Comparison of ENCODE assay signal across 25 cellular contexts in the genomic region with DNA sequence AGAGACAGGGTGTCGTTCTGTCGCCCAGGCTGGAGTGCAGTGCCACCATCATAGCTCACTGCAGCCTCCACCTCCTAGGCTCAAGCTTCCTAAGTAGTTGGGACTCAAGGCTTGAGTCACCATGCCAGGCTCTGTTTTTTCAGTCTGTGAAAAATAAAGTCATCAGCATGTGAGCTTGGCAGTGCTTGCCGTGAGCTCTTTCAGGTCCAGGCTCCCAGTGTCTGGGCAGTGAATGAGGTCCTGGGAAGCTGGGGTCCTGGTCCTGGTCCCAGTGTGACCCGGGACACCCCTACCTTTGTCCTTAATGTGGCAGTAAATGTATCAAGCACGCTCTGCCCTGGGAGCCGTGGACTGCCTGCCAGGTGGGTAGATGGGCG. TPM values are rescaled to one million over a fixed set of nuclear protein-coding genes. Genes with fewer than 3 reads are reported as not detected.
"Had no signal": no experiment of that assay in that cellular context is flagged by ENCODE, and none has a peak within 500 bp of the region (broad histone marks: within the 10 kb centered on the region; RNA-seq: fewer than 3 reads in every experiment).

No MANE protein-coding gene starts in this region.

- DNase-seq: activated B cell treated with CpG ODN at 0.5 μM for 24 hours; activated CD4-positive, alpha-beta T cell treated with anti-CD3 and anti-CD28 coated beads for 36 hours; activated CD4-positive, alpha-beta T cell treated with anti-CD3 and anti-CD28 coated beads, Interleukin-2, amount 50 U/mL, for 4 hours; activated CD8-positive, alpha-beta memory T cell treated with anti-CD3 and anti-CD28 coated beads, Interleukin-2, amount 50 U/mL, for 48 hours; activated naive CD4-positive, alpha-beta T cell treated with Interleukin-2 at 50 U/mL for 16 hours; activated T-cell treated with anti-CD3 and anti-CD28 coated beads, Interleukin-2, amount 50 U/mL, for 4 hours; colonic mucosa; endodermal cell; esophagus squamous epithelium; heart left ventricle; left cardiac atrium; mesendoderm; mucosa of descending colon; naive B cell; stimulated activated CD4-positive, alpha-beta T cell treated with anti-CD3 and anti-CD28 coated beads, Interleukin-4, amount 100 ng/mL, for 24 hours; stimulated activated naive CD4-positive, alpha-beta T cell treated with Interleukin-2 at 50 U/mL for 16 hours; T1000; tibial artery had no signal

- H3K4me1 ChIP-seq: colonic mucosa, tibial artery had no signal

- H3K27ac Mint-ChIP-seq: activated B cell treated with CpG ODN at 0.5 μM for 24 hours; activated CD4-positive, alpha-beta T cell treated with anti-CD3 and anti-CD28 coated beads for 36 hours; activated T-helper 2 cell treated with anti-CD3 and anti-CD28 coated beads, Interferon-gamma antibody, Interleukin-2, Interleukin-4, amounts not matched to agents 10 μg/mL and 5 μg/mL and 100 μg/mL, durations not matched to agents 14 hours and 24 hours and 36 hours; endodermal cell; progenitor cell of endocrine pancreas had no signal

- H3K36me3 ChIP-seq: colonic mucosa had no signal

- H3K4me3 ChIP-seq: colonic mucosa, esophagus squamous epithelium, gastroesophageal sphincter, heart left ventricle, mucosa of descending colon, right atrium auricular region, tibial artery had no signal

- ATAC-seq: activated CD4-positive, alpha-beta T cell treated with anti-CD3 and anti-CD28 coated beads for 36 hours; activated T-cell treated with anti-CD3 and anti-CD28 coated beads, Interleukin-2, amount 50 U/mL, for 4 hours; heart left ventricle; left cardiac atrium; mucosa of descending colon had no signal

- FAIRE-seq: islet of Langerhans had no signal

- H3K27ac ChIP-seq: colonic mucosa, esophagus squamous epithelium, gastroesophageal sphincter, heart left ventricle, right atrium auricular region, tibial artery had no signal

- H3K4me1 Mint-ChIP-seq: endodermal cell had no signal

- H3K9me3 ChIP-seq: colonic mucosa, esophagus squamous epithelium, gastroesophageal sphincter, heart left ventricle, mucosa of descending colon, right atrium auricular region, tibial artery had no signal

- H3K27me3 Mint-ChIP-seq: activated B cell treated with CpG ODN at 0.5 μM for 24 hours; activated CD4-positive, alpha-beta T cell treated with anti-CD3 and anti-CD28 coated beads for 36 hours; central memory CD8-positive, alpha-beta T cell; naive B cell; progenitor cell of endocrine pancreas had no signal

- H3K4me3 Mint-ChIP-seq: activated B cell treated with CpG ODN at 0.5 μM for 24 hours; activated CD4-positive, alpha-beta T cell treated with anti-CD3 and anti-CD28 coated beads for 36 hours; activated T-cell treated with anti-CD3 and anti-CD28 coated beads, Interleukin-2, amount 50 U/mL, for 4 hours; central memory CD8-positive, alpha-beta T cell; endodermal cell; naive B cell had no signal

- H3K27me3 ChIP-seq: colonic mucosa, esophagus squamous epithelium, gastroesophageal sphincter, heart left ventricle, right atrium auricular region, tibial artery had no signal

- H3K9me3 Mint-ChIP-seq: activated B cell treated with CpG ODN at 0.5 μM for 24 hours; activated T-cell treated with anti-CD3 and anti-CD28 coated beads, Interleukin-2, amount 50 U/mL, for 4 hours; activated T-helper 2 cell treated with anti-CD3 and anti-CD28 coated beads, Interferon-gamma antibody, Interleukin-2, Interleukin-4, amounts not matched to agents 10 μg/mL and 5 μg/mL and 100 μg/mL, durations not matched to agents 14 hours and 24 hours and 36 hours; central memory CD8-positive, alpha-beta T cell; endodermal cell; neural crest cell had no signal

RNA-seq across cellular contexts. Expression of a gene that starts 38.0 kb away (rescaled TPM):
- total RNA-seq: left cardiac atrium, right atrium auricular region had no signal
